15 cellular contexts compared by ENCODE assay signal in genomic region chr20:4815618-4816017, GRCh38. TPM values are rescaled to one million over a fixed set of nuclear protein-coding genes. Genes with fewer than 3 reads are reported as not detected.
A peak's percentile ranks its signal among the peaks of the same experiment; 100 is the strongest.
DNase-seq lines count a peak whose midpoint lies in the region; ATAC-seq and TF ChIP-seq lines count a peak whose summit lies in the region.
"Had no signal": no experiment of that assay in that cellular context is flagged by ENCODE, and none has a peak within 500 bp of the region (broad histone marks: within the 10 kb centered on the region; RNA-seq: fewer than 3 reads in every experiment).

No MANE protein-coding gene starts in this region.

- H3K27me3 ChIP-seq in gastrocnemius medialis = no peaks in the 10 kb centered on the region
- H3K27me3 ChIP-seq: thyroid gland had no signal

- no peak for DNase-seq in T-helper 1 cell
- peak; percentile 63 for DNase-seq in NB4 (ENCODE audit: low read depth)
- no peak for DNase-seq in COLO668 (lab: John Stamatoyannopoulos, UW; ENCODE audit: unreplicated experiment)
- no peak for DNase-seq in gastrocnemius medialis
- DNase-seq: MV-4-11, NCI-H446, retina, thyroid gland had no signal

- no peaks in the 10 kb centered on the region for H3K27me3 Mint-ChIP-seq in T-helper 1 cell treated with Interleukin-12 subunit alpha and Interleukin-12 subunit beta and Interleukin-4 antibody, amounts not matched to agents 30 μg/mL and 1 μg/mL, for 36 hours (ENCODE audit: low read depth)
- no peaks in the 10 kb centered on the region for H3K27me3 Mint-ChIP-seq in dendritic cell treated with granulocyte-macrophage colony-stimulating factor and Interleukin-4, amounts not matched to agents 40 ng/mL and 50 ng/mL, for 4 days
- H3K27me3 Mint-ChIP-seq in stimulated activated memory B cell treated with anti-CD40 and anti-IgM and Interleukin-4, amounts not matched to agents 10 μg/mL and 1 μg/mL and 100 μg/mL, for 72 hours = no peaks in the 10 kb centered on the region

- ATAC-seq in stimulated activated memory B cell treated with anti-CD40 and anti-IgM and Interleukin-4, amounts not matched to agents 10 μg/mL and 1 μg/mL and 100 μg/mL, for 72 hours = no peak
- no peak for ATAC-seq in HG03196 (IDR thresholded peaks at IDR 0.05; ENCODE audit: unreplicated experiment)
- ATAC-seq in gastrocnemius medialis = no peak
- ATAC-seq: HCT116, Panc1 had no signal

- H3K36me3 Mint-ChIP-seq in T-helper 1 cell treated with Interleukin-12 subunit alpha and Interleukin-12 subunit beta and Interleukin-4 antibody, amounts not matched to agents 30 μg/mL and 1 μg/mL, for 36 hours (ENCODE audit: low read depth) = peaks cover 44% of the 10 kb centered on the region
- peaks cover 89% of the 10 kb centered on the region for H3K36me3 Mint-ChIP-seq in dendritic cell treated with granulocyte-macrophage colony-stimulating factor and Interleukin-4, amounts not matched to agents 40 ng/mL and 50 ng/mL, for 4 days (ENCODE audit: low read depth)
- peaks cover 55% of the 10 kb centered on the region for H3K36me3 Mint-ChIP-seq in stimulated activated memory B cell treated with anti-CD40 and anti-IgM and Interleukin-4, amounts not matched to agents 10 μg/mL and 1 μg/mL and 100 μg/mL, for 72 hours

- TF ChIP-seq POLR2A in NB4 (IDR thresholded peaks at IDR 0.05; ENCODE audit: extremely low read depth, insufficient read length) (no peak), gastrocnemius medialis (IDR thresholded peaks at IDR 0.05) (no peak)

- peaks cover 0 to 6% of the 10 kb centered on the region in 2 donors for H3K4me1 ChIP-seq in gastrocnemius medialis

- in situ Hi-C loops in gastrocnemius medialis (cut with MboI; ENCODE audit: low sequenced_read_pairs in 4 of 4) = no loop called here

- H3K4me3 ChIP-seq in NB4 (ENCODE audit: low read depth, low read length) = peak overlapping the region; percentile 66
- no peak overlapping the region for H3K4me3 ChIP-seq in gastrocnemius medialis
- H3K4me3 ChIP-seq: thyroid gland had no signal

- H3K9me3 Mint-ChIP-seq in T-helper 1 cell treated with Interleukin-12 subunit alpha and Interleukin-12 subunit beta and Interleukin-4 antibody, amounts not matched to agents 30 μg/mL and 1 μg/mL, for 36 hours = no peaks in the 10 kb centered on the region
- H3K9me3 Mint-ChIP-seq in dendritic cell treated with granulocyte-macrophage colony-stimulating factor and Interleukin-4, amounts not matched to agents 40 ng/mL and 50 ng/mL, for 4 days = no peaks in the 10 kb centered on the region
- peaks cover 3% of the 10 kb centered on the region for H3K9me3 Mint-ChIP-seq in stimulated activated memory B cell treated with anti-CD40 and anti-IgM and Interleukin-4, amounts not matched to agents 10 μg/mL and 1 μg/mL and 100 μg/mL, for 72 hours

- H3K4me1 Mint-ChIP-seq in T-helper 1 cell treated with Interleukin-12 subunit alpha and Interleukin-12 subunit beta and Interleukin-4 antibody, amounts not matched to agents 30 μg/mL and 1 μg/mL, for 36 hours (ENCODE audit: low read depth) = peaks cover 58% of the 10 kb centered on the region
- H3K4me1 Mint-ChIP-seq in dendritic cell treated with granulocyte-macrophage colony-stimulating factor and Interleukin-4, amounts not matched to agents 40 ng/mL and 50 ng/mL, for 4 days (ENCODE audit: low read depth) = peaks cover 95% of the 10 kb centered on the region
- H3K4me1 Mint-ChIP-seq in stimulated activated memory B cell treated with anti-CD40 and anti-IgM and Interleukin-4, amounts not matched to agents 10 μg/mL and 1 μg/mL and 100 μg/mL, for 72 hours = peaks cover 94% of the 10 kb centered on the region

- H3K9me3 ChIP-seq in gastrocnemius medialis = no peaks in the 10 kb centered on the region
- H3K9me3 ChIP-seq: thyroid gland had no signal

- H3K27ac ChIP-seq in gastrocnemius medialis = no peak overlapping the region
- H3K27ac ChIP-seq: 22Rv1 had no signal

- H3K36me3 ChIP-seq in gastrocnemius medialis = no peaks in the 10 kb centered on the region
- H3K36me3 ChIP-seq: thyroid gland had no signal

- intact Hi-C loops in dendritic cell treated with granulocyte-macrophage colony-stimulating factor and Interleukin-4, amounts not matched to agents 40 ng/mL and 50 ng/mL, for 4 days (cut with micrococcal nuclease) = loop anchor here (10.0 kb wide), 1 partner anchor 269 kb away; no protein-coding TSS in a partner anchor
- intact Hi-C loops in gastrocnemius medialis (cut with DNase I; ENCODE audit: low total_unique reads) = no loop called here

- peak overlapping the region; percentile 91 for H3K4me3 Mint-ChIP-seq in T-helper 1 cell treated with Interleukin-12 subunit alpha and Interleukin-12 subunit beta and Interleukin-4 antibody, amounts not matched to agents 30 μg/mL and 1 μg/mL, for 36 hours
- H3K4me3 Mint-ChIP-seq in dendritic cell treated with granulocyte-macrophage colony-stimulating factor and Interleukin-4, amounts not matched to agents 40 ng/mL and 50 ng/mL, for 4 days = peak overlapping the region; percentile 56
- H3K4me3 Mint-ChIP-seq in stimulated activated memory B cell treated with anti-CD40 and anti-IgM and Interleukin-4, amounts not matched to agents 10 μg/mL and 1 μg/mL and 100 μg/mL, for 72 hours = peak overlapping the region; percentile 84

- TF ChIP-seq CTCF in NB4 (IDR thresholded peaks at IDR 0.05; ENCODE audit: low read depth, low read length) (no peak), gastrocnemius medialis (IDR thresholded peaks at IDR 0.05 in 4 of 5, conservative IDR thresholded peaks at IDR 0.05 in 1 of 5) (no peak)

- H3K27ac Mint-ChIP-seq in T-helper 1 cell treated with Interleukin-12 subunit alpha and Interleukin-12 subunit beta and Interleukin-4 antibody, amounts not matched to agents 30 μg/mL and 1 μg/mL, for 36 hours = peak overlapping the region; percentile 97
- peak overlapping the region; percentile 100 for H3K27ac Mint-ChIP-seq in dendritic cell treated with granulocyte-macrophage colony-stimulating factor and Interleukin-4, amounts not matched to agents 40 ng/mL and 50 ng/mL, for 4 days
- peak overlapping the region; percentile 96 for H3K27ac Mint-ChIP-seq in stimulated activated memory B cell treated with anti-CD40 and anti-IgM and Interleukin-4, amounts not matched to agents 10 μg/mL and 1 μg/mL and 100 μg/mL, for 72 hours

RNA-seq across cellular contexts. Expression of gene RASSF2, which starts 7.8 kb away (rescaled TPM):
- total RNA-seq in gastrocnemius medialis = 1 to 10 TPM in 3 of 4 donors, under 1 TPM in 1; 0.90 to 3.1 (median 2.6) TPM
